In the genomic region with DNA sequence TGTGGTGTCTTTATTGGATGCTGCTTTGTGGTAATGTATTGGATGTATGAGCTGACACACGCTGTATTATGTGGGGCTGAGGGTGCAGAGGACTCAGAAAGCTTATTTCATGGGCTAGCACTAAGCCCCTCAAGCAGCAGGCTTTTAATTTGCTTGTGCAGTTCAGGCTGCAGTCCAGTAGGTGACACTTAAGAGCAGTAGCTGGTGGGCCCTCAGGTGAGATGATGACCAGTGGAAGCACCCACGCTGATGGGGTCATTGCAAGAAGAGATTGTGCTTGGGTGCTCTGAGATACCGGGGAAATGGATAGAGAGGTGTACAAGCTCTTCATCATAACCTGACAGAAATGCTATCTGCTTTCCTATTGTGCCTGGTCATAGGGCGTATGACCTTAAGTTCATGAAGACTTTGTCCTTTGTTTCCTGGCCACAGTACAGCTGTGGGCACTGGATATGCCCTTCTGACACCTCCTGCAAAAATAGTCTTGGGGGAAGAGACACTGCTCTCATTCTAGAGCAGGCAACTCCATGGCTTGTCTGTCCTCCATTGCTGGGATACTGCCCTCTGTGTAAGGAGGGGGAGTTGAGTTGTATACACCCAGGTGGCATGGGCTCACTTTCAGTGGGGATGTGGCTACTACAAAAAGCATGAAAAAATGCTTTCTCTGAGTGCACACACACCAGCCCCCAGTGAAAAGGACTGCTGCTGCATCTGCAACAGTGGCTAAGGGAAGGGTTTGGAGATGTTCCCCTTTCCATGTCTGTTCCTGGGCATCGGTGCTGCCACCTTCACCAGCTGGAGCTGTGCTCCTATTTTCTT, we compare ENCODE assay signal across 16 cellular contexts.
DNase-seq lines count a peak whose midpoint lies in the region; ATAC-seq and TF ChIP-seq lines count a peak whose summit lies in the region.
"Had no signal": no experiment of that assay in that cellular context is flagged by ENCODE, and none has a peak within 500 bp of the region (broad histone marks: within the 10 kb centered on the region; RNA-seq: fewer than 3 reads in every experiment).

No MANE protein-coding gene starts in this region.

- TF ChIP-seq CTCF in C4-2B (conservative IDR thresholded peaks at IDR 0.05), result peak; percentile 24; the same call in 1 of the 2 replicates
- peak; percentile 2 for TF ChIP-seq CTCF in HFF-Myc (IDR thresholded peaks at IDR 0.05; ENCODE audit: low read depth, low read length, missing control alignments)
- peak; percentile 29; the same call in 1 of the 2 replicates for TF ChIP-seq CTCF in Panc1 (IDR thresholded peaks at IDR 0.05)
- TF ChIP-seq CTCF in colonic mucosa (IDR thresholded peaks at IDR 0.05), result no peak

- intact Hi-C loops in Panc1 (cut with micrococcal nuclease; ENCODE audit: unreplicated experiment), result no loop called here
- intact Hi-C loops in left ventricle myocardium superior (cut with micrococcal nuclease), result no loop called here
- intact Hi-C loops in colonic mucosa (cut with DNase I), result no loop called here

- H3K36me3 ChIP-seq in Panc1 (ENCODE audit: control insufficient read depth, insufficient read depth, low read length) (no peaks in the 10 kb centered on the region), iPS DF 6.9 (ENCODE audit: control insufficient read depth, insufficient read depth, low read length) (no peaks in the 10 kb centered on the region), colonic mucosa (no peaks in the 10 kb centered on the region)
- H3K36me3 ChIP-seq: ovary, upper lobe of left lung had no signal

- H3K27ac ChIP-seq in C4-2B (no peak overlapping the region), Panc1 (ENCODE audit: low read length) (no peak overlapping the region), iPS DF 6.9 (ENCODE audit: low read length) (no peak overlapping the region), colonic mucosa (no peak overlapping the region)
- H3K27ac ChIP-seq: coronary artery, ovary, upper lobe of left lung had no signal

- H3K27me3 ChIP-seq in Panc1 (ENCODE audit: control insufficient read depth, insufficient read depth, low read length), result no peaks in the 10 kb centered on the region
- H3K27me3 ChIP-seq in iPS DF 6.9 (ENCODE audit: control insufficient read depth, insufficient read depth, low read length), result no peaks in the 10 kb centered on the region
- H3K27me3 ChIP-seq in colonic mucosa, result no peaks in the 10 kb centered on the region
- H3K27me3 ChIP-seq: ovary, upper lobe of left lung had no signal

- H3K9me3 ChIP-seq in Panc1 (ENCODE audit: control insufficient read depth, insufficient read depth, low read depth, low read length), result no peaks in the 10 kb centered on the region
- no peaks in the 10 kb centered on the region; the same call in 1 of the 2 replicates for H3K9me3 ChIP-seq in iPS DF 6.9 (ENCODE audit: control insufficient read depth, insufficient read depth, low read length)
- no peaks in the 10 kb centered on the region for H3K9me3 ChIP-seq in colonic mucosa
- H3K9me3 ChIP-seq: ovary, upper lobe of left lung had no signal

- no CpG with 5 or more reads among the region's 5 CpGs for WGBS in iPS DF 6.9 (ENCODE audit: insufficient coverage, insufficient read length)

- POLR2A ChIA-PET in Panc1 (lab: Charles Lee), result no interaction called here

- H3K4me1 ChIP-seq in Panc1 (ENCODE audit: control insufficient read depth, insufficient read depth, low read length), result no peaks in the 10 kb centered on the region
- H3K4me1 ChIP-seq in iPS DF 6.9 (ENCODE audit: control insufficient read depth, insufficient read depth, low read length), result no peaks in the 10 kb centered on the region
- no peaks in the 10 kb centered on the region for H3K4me1 ChIP-seq in colonic mucosa
- H3K4me1 ChIP-seq: upper lobe of left lung had no signal

- no peak overlapping the region for H3K9ac ChIP-seq in colonic mucosa (ENCODE audit: low read depth in 2 of 2, low read length in 2 of 2)

- no peak for ATAC-seq in Panc1
- no peak for ATAC-seq in left ventricle myocardium superior
- ATAC-seq in GM18511 (IDR thresholded peaks at IDR 0.05; ENCODE audit: unreplicated experiment), result no peak
- ATAC-seq: stimulated activated naive B cell treated with anti-CD40 and anti-IgM and Interleukin-4, amounts not matched to agents 10 μg/mL and 1 μg/mL and 100 μg/mL, for 72 hours had no signal

- no peak for DNase-seq in HFF-Myc (ENCODE audit: extremely low read depth, low read depth)
- no peak for DNase-seq in Panc1 (ENCODE audit: low read depth, low spot score)
- peak; percentile 9 for DNase-seq in iPS DF 6.9 (ENCODE audit: low read depth, low spot score)
- no peak for DNase-seq in KG1 (lab: John Stamatoyannopoulos, UW)
- no peak for DNase-seq in left ventricle myocardium superior
- DNase-seq in colonic mucosa, result no peak
- DNase-seq: activated gamma-delta T cell treated with Interleukin-2 at 50 U/mL for 16 hours; CD4-positive, alpha-beta T cell; NCI-H748 treated with DMSO at 0.1 percent for 48 hours; stimulated activated naive B cell treated with anti-CD40 and anti-IgM and Interleukin-4, amounts not matched to agents 10 μg/mL and 1 μg/mL and 100 μg/mL, for 72 hours; upper lobe of left lung had no signal

- in situ Hi-C loops in Panc1 (cut with HindIII; ENCODE audit: low pct_unique_long_range_greater_than_20kb, low sequenced_read_pairs), result no loop called here

- no TSS peak for BruUV-seq in Panc1 (replicated peaks; lab: Mats Ljungman, UMichigan)

- CTCF ChIA-PET in Panc1 (lab: Charles Lee), result interaction anchor here (0.5 kb wide), 1 partner anchor 492 kb away, joined by 10 read pairs; no protein-coding TSS in a partner anchor

- no peak overlapping the region for H3K4me3 ChIP-seq in HFF-Myc (replicated peaks; ENCODE audit: low read depth, low read length)
- no peak overlapping the region for H3K4me3 ChIP-seq in Panc1 (ENCODE audit: low read depth in 2 of 2, low read length in 2 of 2)
- H3K4me3 ChIP-seq in iPS DF 6.9 (ENCODE audit: low read length), result no peak overlapping the region
- no peak overlapping the region for H3K4me3 ChIP-seq in colonic mucosa
- H3K4me3 ChIP-seq: coronary artery, ovary, smooth muscle cell, upper lobe of left lung had no signal
